ENCODE assay signal across 22 cellular contexts in the genomic region with DNA sequence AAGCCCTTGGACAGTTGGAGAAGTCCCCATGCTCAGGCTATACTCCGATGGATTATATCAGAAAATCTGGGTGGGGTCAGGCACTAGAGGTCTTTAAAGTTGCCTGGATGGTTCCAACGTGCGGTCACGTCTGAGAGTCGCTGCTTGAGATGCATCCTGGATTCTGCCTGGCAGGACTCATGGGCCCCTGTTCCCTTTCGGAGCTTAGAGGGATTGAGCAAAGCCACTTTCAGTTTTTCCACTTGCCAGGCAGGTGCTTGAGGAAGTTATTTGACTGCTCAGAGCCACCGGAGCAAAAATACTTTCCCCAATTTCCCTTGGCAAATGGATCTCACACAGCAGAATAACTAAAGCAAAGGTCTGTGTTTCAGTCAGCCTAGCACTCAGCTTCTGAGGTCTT.
"Had no signal": no experiment of that assay in that cellular context is flagged by ENCODE, and none has a peak within 500 bp of the region (broad histone marks: within the 10 kb centered on the region; RNA-seq: fewer than 3 reads in every experiment).

No MANE protein-coding gene starts in this region.

- H3K27ac ChIP-seq: coronary artery, dorsolateral prefrontal cortex, epithelial cell of prostate, esophagus squamous epithelium, gastrocnemius medialis, lower lobe of right lung had no signal

- H3K36me3 ChIP-seq: esophagus squamous epithelium, gastrocnemius medialis, heart right ventricle, lower lobe of right lung had no signal

- H3K27me3 ChIP-seq: dorsolateral prefrontal cortex, esophagus squamous epithelium, gastrocnemius medialis, heart right ventricle had no signal

- ATAC-seq: esophagus mucosa, gastrocnemius medialis, left colon, left lobe of liver, left ventricle myocardium superior, lower lobe of right lung, mucosa of descending colon had no signal

- DNase-seq: dermis blood vessel endothelial cell; dorsolateral prefrontal cortex; effector CD4-positive, alpha-beta T cell; effector memory CD4-positive, alpha-beta T cell; erythroblast; esophagus squamous epithelium; foreskin fibroblast; foreskin melanocyte; gastrocnemius medialis; glutamatergic neuron; heart right ventricle; hippocampal formation; left colon; left ventricle myocardium superior; lower lobe of right lung; mesenchymal stem cell; mucosa of descending colon; naive B cell had no signal

- H3K4me3 ChIP-seq: coronary artery, dorsolateral prefrontal cortex, esophagus squamous epithelium, gastrocnemius medialis, heart right ventricle, lower lobe of right lung, mucosa of descending colon had no signal

- H3K4me1 ChIP-seq: esophagus squamous epithelium, gastrocnemius medialis, lower lobe of right lung had no signal

- H3K9me3 ChIP-seq: gastrocnemius medialis had no signal
